Comparison of ENCODE assay signal across 1 cellular context in the genomic region with DNA sequence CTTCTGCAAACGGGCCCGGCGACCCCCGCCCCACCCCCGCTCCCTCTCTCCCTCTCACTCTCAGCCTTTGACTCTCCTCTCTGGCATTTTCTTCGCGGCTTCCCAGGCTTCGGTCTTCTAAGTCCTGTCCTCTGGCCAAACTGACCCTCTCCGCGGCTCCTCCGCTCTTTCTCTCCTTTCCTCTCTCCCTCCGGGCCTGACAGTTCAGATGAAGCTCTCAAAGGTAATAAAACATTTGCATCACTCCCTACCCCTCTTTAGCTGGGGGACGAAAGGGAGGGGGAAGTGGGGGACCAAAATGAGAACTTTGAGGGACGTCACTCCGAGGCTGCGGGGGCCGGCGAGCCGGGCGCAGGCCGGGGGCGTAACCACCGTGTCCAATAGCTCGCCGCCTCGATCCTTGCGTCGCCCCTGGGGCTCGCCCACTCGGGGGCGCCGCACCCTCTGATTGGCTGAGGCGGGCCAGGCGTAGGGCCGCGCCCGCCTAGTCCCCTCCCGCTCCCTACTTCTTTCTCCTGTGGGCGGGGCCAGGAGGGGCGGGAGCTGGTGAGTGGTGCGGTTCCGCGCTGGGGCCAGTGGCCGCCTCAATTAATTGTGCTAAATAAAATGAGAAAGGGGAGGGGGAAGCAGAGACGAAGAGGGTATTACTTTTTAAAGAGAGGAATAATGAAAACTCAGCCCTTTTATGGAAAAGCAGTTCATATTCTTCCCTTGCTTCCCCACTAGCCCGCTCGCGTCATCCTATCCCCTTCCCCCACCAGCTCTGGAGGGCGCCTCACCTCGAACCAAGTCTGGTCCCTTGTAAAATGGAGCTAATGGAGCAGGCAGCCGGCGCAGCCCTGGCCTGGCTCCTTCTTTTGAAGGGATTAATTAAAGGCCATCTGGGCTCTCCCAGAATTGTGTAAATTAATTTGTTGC.
A peak's percentile ranks its signal among the peaks of the same experiment; 100 is the strongest.
TF ChIP-seq lines count a peak whose summit lies in the region.

Gene NKX6-1 (minus strand): TSS at position 228 of the 918 bp plus-strand sequence. CDS start 1,064 bp downstream, outside the sequence.

TF ChIP-seq in HEK293, 187 proteins besides CTCF, POLR2A, EP300 and RAD21 (continued from another document):
- TF ChIP-seq ZNF398 (tag by site-specific recombination; IDR thresholded peaks at IDR 0.05) (peak; percentile 97), ZNF48 (tag by site-specific recombination; IDR thresholded peaks at IDR 0.05) (no peak), ZNF692 (tag by site-specific recombination; IDR thresholded peaks at IDR 0.05) (0 out of 2 replicates have a peak, but pooled peaks have one; percentile 7), ZBTB48 (tag by site-specific recombination; IDR thresholded peaks at IDR 0.05) (peak; percentile 69; the same call in 1 of the 2 replicates), ZNF629 (tag by site-specific recombination; IDR thresholded peaks at IDR 0.05) (peak; percentile 84), ZNF391 (tag by site-specific recombination; IDR thresholded peaks at IDR 0.05; ENCODE audit: borderline replicate concordance, low read depth) (no peak), SETDB1 (IDR thresholded peaks at IDR 0.05; ENCODE audit: insufficient read length, low read length) (no peak)
